ENCODE assay signal across 14 cellular contexts in the genomic region with DNA sequence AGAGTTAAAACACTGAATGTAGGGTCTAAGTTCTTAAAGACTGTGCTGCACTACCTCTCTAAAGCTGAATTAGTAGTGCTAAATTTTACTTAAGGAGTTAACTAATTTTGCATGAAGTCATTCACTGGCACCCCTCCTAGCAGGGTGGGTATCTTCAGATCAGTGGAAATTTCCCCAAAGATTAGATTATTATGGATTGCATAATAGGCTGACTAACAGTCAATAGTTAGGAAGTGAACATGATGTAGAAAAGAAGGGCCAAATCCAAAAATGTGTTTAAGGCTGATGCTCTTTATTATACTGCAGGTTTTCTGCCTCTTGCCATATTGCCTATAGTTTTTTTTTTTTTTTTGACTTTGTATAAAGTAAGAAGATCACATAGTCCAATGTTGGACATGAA. TPM values are rescaled to one million over a fixed set of nuclear protein-coding genes. Genes with fewer than 3 reads are reported as not detected.
A peak's percentile ranks its signal among the peaks of the same experiment; 100 is the strongest.
DNase-seq lines count a peak whose midpoint lies in the region; ATAC-seq and TF ChIP-seq lines count a peak whose summit lies in the region.
"Had no signal": no experiment of that assay in that cellular context is flagged by ENCODE, and none has a peak within 500 bp of the region (broad histone marks: within the 10 kb centered on the region; RNA-seq: fewer than 3 reads in every experiment).

No MANE protein-coding gene starts in this region.

- H3K4me1 ChIP-seq in mesenchymal stem cell (ENCODE audit: control insufficient read depth, insufficient read depth, low read depth, low read length): peaks cover 4% of the 10 kb centered on the region
- H3K4me1 ChIP-seq: BE2C had no signal

- peaks cover 22% of the 10 kb centered on the region for H3K36me3 Mint-ChIP-seq in HFFc6 (ENCODE audit: low read depth)

- H3K14ac ChIP-seq in mesenchymal stem cell (ENCODE audit: low read length in 2 of 2): no peak overlapping the region

- no peak overlapping the region for H2AFZ ChIP-seq in mesenchymal stem cell (ENCODE audit: low read depth, low read length)

- H3K4me3 ChIP-seq in choroid plexus epithelial cell (ENCODE audit: low read depth, low read length) (no peak overlapping the region), mesenchymal stem cell (ENCODE audit: insufficient read depth in 1 of 2, low read depth in 1 of 2, low read length in 2 of 2) (peak overlapping the region in 1 of 2 experiments; percentile 73)
- H3K4me3 ChIP-seq: psoas muscle, vagina had no signal

- H2BK5ac ChIP-seq in mesenchymal stem cell (ENCODE audit: low read depth, low read length, poor library complexity, severe bottlenecking): no peak overlapping the region

- no peak overlapping the region for H4K91ac ChIP-seq in mesenchymal stem cell (ENCODE audit: low read length)

- no peak for TF ChIP-seq CTCF in HFFc6 (IDR thresholded peaks at IDR 0.05)
- no peak for TF ChIP-seq CTCF in choroid plexus epithelial cell (conservative IDR thresholded peaks at IDR 0.05; ENCODE audit: low read depth, low read length)

- H3K9ac ChIP-seq in mesenchymal stem cell (ENCODE audit: low read length): peak overlapping the region; percentile 84

- no peak overlapping the region for H3K4me3 Mint-ChIP-seq in HFFc6

- H2BK12ac ChIP-seq in mesenchymal stem cell (ENCODE audit: low read length in 2 of 2): no peak overlapping the region

- no peak overlapping the region for H3K23ac ChIP-seq in mesenchymal stem cell (ENCODE audit: low read length in 2 of 2)

- no peaks in the 10 kb centered on the region for H3K9me3 Mint-ChIP-seq in HFFc6

- H3K4me2 ChIP-seq in mesenchymal stem cell (ENCODE audit: low read length, poor library complexity, severe bottlenecking): no peak overlapping the region

- no peak overlapping the region for H2BK15ac ChIP-seq in mesenchymal stem cell (ENCODE audit: low read depth, poor library complexity, severe bottlenecking)

- no peaks in the 10 kb centered on the region for H3K79me1 ChIP-seq in mesenchymal stem cell (replicated peaks; ENCODE audit: low read length, poor library complexity, severe bottlenecking)

- no peak overlapping the region for H3K4ac ChIP-seq in mesenchymal stem cell (ENCODE audit: low read depth in 1 of 2, low read length in 2 of 2)

- peaks cover 3 to 7% of the 10 kb centered on the region in 2 experiments for H3K36me3 ChIP-seq in mesenchymal stem cell (ENCODE audit: control insufficient read depth in 1 of 2, insufficient read depth in 2 of 2, low read depth in 1 of 2, low read length in 2 of 2)
- H3K36me3 ChIP-seq: BE2C, vagina had no signal

- no peaks in the 10 kb centered on the region for H3K27me3 ChIP-seq in mesenchymal stem cell (ENCODE audit: control insufficient read depth in 1 of 2, insufficient read depth in 1 of 2, low read length in 2 of 2)
- H3K27me3 ChIP-seq: BE2C, vagina had no signal

- H2BK120ac ChIP-seq in mesenchymal stem cell (ENCODE audit: low read depth, low read length): no peak overlapping the region

- no peak overlapping the region for H3K18ac ChIP-seq in mesenchymal stem cell (ENCODE audit: low read depth in 1 of 2, low read length in 2 of 2)

- H3K27ac ChIP-seq in mesenchymal stem cell (ENCODE audit: low read length, poor library complexity, severe bottlenecking): no peak overlapping the region
- H3K27ac ChIP-seq: psoas muscle, vagina had no signal

- no peaks in the 10 kb centered on the region for H3K9me3 ChIP-seq in mesenchymal stem cell (ENCODE audit: control insufficient read depth, low read length)
- H3K9me3 ChIP-seq: BE2C, psoas muscle, vagina had no signal

- DNase-seq in AG08396 (ENCODE audit: low spot score) (peak; percentile 30), HFFc6 (no peak), choroid plexus epithelial cell (ENCODE audit: low read depth) (peak; percentile 46), mesenchymal stem cell (peak; percentile 24), NCI-H82 (lab: John Stamatoyannopoulos, UW) (no peak), NCI-H524 (lab: John Stamatoyannopoulos, UW) (no peak)
- DNase-seq in stimulated activated CD4-positive, alpha-beta T cell treated with anti-CD3 and anti-CD28 coated beads, Interleukin-4, amount 100 ng/mL, for 4 hours: no peak
- DNase-seq: activated naive CD4-positive, alpha-beta T cell; BE2C; foreskin melanocyte; NCI-H510A treated with DMSO at 0.1 percent for 48 hours had no signal

- peaks cover 57% of the 10 kb centered on the region for H3K4me1 Mint-ChIP-seq in HFFc6 (ENCODE audit: low read depth)

- no peak for ATAC-seq in GM19395 (IDR thresholded peaks at IDR 0.05; ENCODE audit: unreplicated experiment)
- ATAC-seq: psoas muscle had no signal

- H2AK5ac ChIP-seq in mesenchymal stem cell (ENCODE audit: low read length, severe bottlenecking): no peak overlapping the region

- no peak overlapping the region for H4K8ac ChIP-seq in mesenchymal stem cell (ENCODE audit: low read length)

- no peaks in the 10 kb centered on the region for H3K27me3 Mint-ChIP-seq in HFFc6 (ENCODE audit: insufficient read depth)

- H3K27ac Mint-ChIP-seq in HFFc6: peak overlapping the region; percentile 18; the same call in 1 of the 2 replicates

RNA-seq across cellular contexts. Expression of gene ZNF638, which starts 5.2 kb away (rescaled TPM):
- total RNA-seq in HFFc6 (2021; fragmentation: NEBNext Ultra II Directional; extraction: Animal tissue kit (Norgen Biotek cat#: 25700)): 10 to 100 TPM; 58.5 to 66.6 (median 60.6) TPM
- 52.8 TPM for polyA plus RNA-seq in mesenchymal stem cell (2013, experiment 1 of 2)
- 51.0 TPM for polyA plus RNA-seq in mesenchymal stem cell (2013, experiment 2 of 2)

Comparison
In these comparisons a context has a peak if more than half of its experiments do, and no peak if none do; other contexts are left out.
1. DNase-seq: peak in AG08396 (single experiment), choroid plexus epithelial cell (single experiment) and mesenchymal stem cell (single experiment); none in HFFc6 (single experiment), stimulated activated CD4-positive, alpha-beta T cell treated with anti-CD3 and anti-CD28 coated beads, Interleukin-4, amount 100 ng/mL, for 4 hours (0 of 2), NCI-H82 (single experiment) and NCI-H524 (0 of 2).